ENCODE assay signal across 20 cellular contexts in genomic region chr2:235591921-235592320, GRCh38.
DNase-seq lines count a peak whose midpoint lies in the region; ATAC-seq, FAIRE-seq and TF ChIP-seq lines count a peak whose summit lies in the region.
"Had no signal": no experiment of that assay in that cellular context is flagged by ENCODE, and none has a peak within 500 bp of the region (broad histone marks: within the 10 kb centered on the region; RNA-seq: fewer than 3 reads in every experiment).

No MANE protein-coding gene starts in this region.

- H3K4me3 ChIP-seq in HEK293 (ENCODE audit: low read depth, low read length) (no peak overlapping the region), PC-3 (ENCODE audit: low read length) (no peak overlapping the region), bronchial epithelial cell (ENCODE audit: low read depth, low read length) (no peak overlapping the region)
- H3K4me3 ChIP-seq: adrenal gland, lower lobe of right lung, prostate gland, testis had no signal

- POLR2A ChIA-PET in HEK293 (lab: Yijun Ruan, JAX), result interaction anchor here (0.6 kb wide), 1 partner anchor 25 kb away, joined by 6 read pairs; no protein-coding TSS in a partner anchor
- POLR2A ChIA-PET in PC-3 (lab: Charles Lee; ENCODE audit: unreplicated experiment), result interaction anchor here (0.5 to 0.7 kb wide), 2 partner anchors 108 to 135 kb away, joined by 3 to 4 read pairs; no protein-coding TSS in a partner anchor

- no peaks in the 10 kb centered on the region for H3K9me3 ChIP-seq in HEK293 (ENCODE audit: control insufficient read depth, insufficient read depth, low read depth, low read length)
- H3K9me3 ChIP-seq in PC-3 (ENCODE audit: low read length), result no peaks in the 10 kb centered on the region
- H3K9me3 ChIP-seq: adrenal gland, lower lobe of right lung, prostate gland, testis had no signal

- H3F3A ChIP-seq in PC-3 (ENCODE audit: low read length, unreplicated experiment), result no peaks in the 10 kb centered on the region

- H3K27ac ChIP-seq in HEK293 (ENCODE audit: extremely low read depth, low read depth, low read length) (no peak overlapping the region), PC-3 (ENCODE audit: low read length) (no peak overlapping the region)
- H3K27ac ChIP-seq: adrenal gland, lower lobe of right lung, prostate gland, testis had no signal

- no peak overlapping the region for H3K27ac Mint-ChIP-seq in stimulated activated memory B cell treated with anti-CD40 and anti-IgM and Interleukin-4, amounts not matched to agents 10 μg/mL and 1 μg/mL and 100 μg/mL, for 72 hours
- H3K27ac Mint-ChIP-seq: CD8-positive, alpha-beta memory T cell had no signal

- H3K4me2 ChIP-seq in PC-3 (ENCODE audit: low read length), result no peak overlapping the region

- H3K4me3 Mint-ChIP-seq in stimulated activated memory B cell treated with anti-CD40 and anti-IgM and Interleukin-4, amounts not matched to agents 10 μg/mL and 1 μg/mL and 100 μg/mL, for 72 hours, result no peak overlapping the region
- H3K4me3 Mint-ChIP-seq: activated T-cell treated with anti-CD3 and anti-CD28 coated beads, Interleukin-2, amount 50 U/mL, for 4 hours; CD8-positive, alpha-beta memory T cell had no signal

- intact Hi-C loops in PC-3 (cut with micrococcal nuclease), result no loop called here

- no peak for DNase-seq in PC-3
- peak; percentile 72 for DNase-seq in bronchial epithelial cell (ENCODE audit: low read depth)
- peak; percentile 36 for DNase-seq in kidney tubule cell (ENCODE audit: low spot score)
- DNase-seq in NCI-H2227 treated with DMSO at 0.1 percent for 48 hours (lab: John Stamatoyannopoulos, UW), result no peak
- DNase-seq in ureter (ENCODE audit: low spot score), result no peak
- DNase-seq: activated CD8-positive, alpha-beta memory T cell treated with anti-CD3 and anti-CD28 coated beads for 24 hours; activated naive CD4-positive, alpha-beta T cell; activated T-cell treated with anti-CD3 and anti-CD28 coated beads, Interleukin-2, amount 50 U/mL, for 4 hours; adrenal gland; CD8-positive, alpha-beta memory T cell; islet precursor cell; lower lobe of right lung; NCI-H1417 treated with DMSO at 0.1 percent for 48 hours; NCI-H524 treated with DMSO at 0.1 percent for 48 hours; testis had no signal

- H4K20me1 ChIP-seq in PC-3 (ENCODE audit: low read length), result no peaks in the 10 kb centered on the region; the same call in 1 of the 2 replicates

- no peak overlapping the region for H3K9ac ChIP-seq in PC-3 (ENCODE audit: low read length)

- H3K36me3 Mint-ChIP-seq in stimulated activated memory B cell treated with anti-CD40 and anti-IgM and Interleukin-4, amounts not matched to agents 10 μg/mL and 1 μg/mL and 100 μg/mL, for 72 hours, result no peaks in the 10 kb centered on the region

- no TSS peak for BruUV-seq in PC-3 (replicated peaks; lab: Mats Ljungman, UMichigan)

- CTCF ChIA-PET in HEK293 (lab: Yijun Ruan, JAX) (interaction anchor here (0.6 to 8.0 kb wide), 7 partner anchors 9 to 457 kb away, joined by 3 to 173 read pairs (median 5); no protein-coding TSS in a partner anchor), PC-3 (lab: Charles Lee) (no interaction called here)

- TF ChIP-seq CTCF in HEK293 (tag by site-specific recombination; IDR thresholded peaks at IDR 0.05) (no peak), PC-3 (conservative IDR thresholded peaks at IDR 0.05; ENCODE audit: low read depth, low read length) (no peak), bronchial epithelial cell (IDR thresholded peaks at IDR 0.05; ENCODE audit: insufficient read depth, low read length, severe bottlenecking) (no peak)

- H3K36me3 ChIP-seq in HEK293 (ENCODE audit: control insufficient read depth in 2 of 2, insufficient read depth in 1 of 2, low read length in 2 of 2) (no peaks in the 10 kb centered on the region), PC-3 (ENCODE audit: low read depth, low read length) (no peaks in the 10 kb centered on the region), bronchial epithelial cell (ENCODE audit: control insufficient read depth, insufficient read depth, low read length) (peaks cover 2% of the 10 kb centered on the region)
- H3K36me3 ChIP-seq: adrenal gland, lower lobe of right lung, prostate gland had no signal

- no peaks in the 10 kb centered on the region for H3K4me1 Mint-ChIP-seq in stimulated activated memory B cell treated with anti-CD40 and anti-IgM and Interleukin-4, amounts not matched to agents 10 μg/mL and 1 μg/mL and 100 μg/mL, for 72 hours
- H3K4me1 Mint-ChIP-seq: CD8-positive, alpha-beta memory T cell had no signal

- no peaks in the 10 kb centered on the region for H3K9me2 ChIP-seq in PC-3 (replicated peaks; ENCODE audit: low read length)

- no peak overlapping the region for H2AFZ ChIP-seq in PC-3 (ENCODE audit: low read length)

- FAIRE-seq in bronchial epithelial cell (lab: Jason Lieb, UNC), result no peak
- FAIRE-seq: frontal cortex, GM12891 had no signal

- H3K4me1 ChIP-seq in HEK293 (ENCODE audit: control insufficient read depth, insufficient read depth, low read length), result no peaks in the 10 kb centered on the region
- no peaks in the 10 kb centered on the region for H3K4me1 ChIP-seq in PC-3 (ENCODE audit: insufficient read depth, low read length)
- H3K4me1 ChIP-seq: prostate gland, testis had no signal

- peaks cover 20% of the 10 kb centered on the region for H3K27me3 Mint-ChIP-seq in stimulated activated memory B cell treated with anti-CD40 and anti-IgM and Interleukin-4, amounts not matched to agents 10 μg/mL and 1 μg/mL and 100 μg/mL, for 72 hours

- H3K9me3 Mint-ChIP-seq in stimulated activated memory B cell treated with anti-CD40 and anti-IgM and Interleukin-4, amounts not matched to agents 10 μg/mL and 1 μg/mL and 100 μg/mL, for 72 hours, result no peaks in the 10 kb centered on the region
- H3K9me3 Mint-ChIP-seq: activated T-cell treated with anti-CD3 and anti-CD28 coated beads, Interleukin-2, amount 50 U/mL, for 4 hours; CD8-positive, alpha-beta memory T cell had no signal

- H3K79me2 ChIP-seq in PC-3 (ENCODE audit: low read length), result peaks cover 58% of the 10 kb centered on the region

- ATAC-seq in PC-3, result peak; percentile 23; the same call in 1 of the 2 replicates
- no peak for ATAC-seq in stimulated activated memory B cell treated with anti-CD40 and anti-IgM and Interleukin-4, amounts not matched to agents 10 μg/mL and 1 μg/mL and 100 μg/mL, for 72 hours
- ATAC-seq: activated T-cell treated with anti-CD3 and anti-CD28 coated beads, Interleukin-2, amount 50 U/mL, for 4 hours; lower lobe of right lung had no signal

- no peaks in the 10 kb centered on the region for H3K27me3 ChIP-seq in PC-3 (ENCODE audit: low read length)
- no peaks in the 10 kb centered on the region for H3K27me3 ChIP-seq in bronchial epithelial cell (ENCODE audit: control insufficient read depth, insufficient read depth, low read length)
- H3K27me3 ChIP-seq: adrenal gland, testis had no signal

TF ChIP-seq in HEK293, 187 proteins besides CTCF, POLR2A, EP300 and RAD21:
- TF ChIP-seq OSR2 (tag by site-specific recombination; IDR thresholded peaks at IDR 0.05), result peak; percentile 49; the same call in 1 of the 2 replicates
- 0 out of 2 replicates have a peak, but pooled peaks have one; percentile 28 for TF ChIP-seq ZNF341 (tag by site-specific recombination; IDR thresholded peaks at IDR 0.05; ENCODE audit: low read depth)
- TF ChIP-seq REST (tag by site-specific recombination; IDR thresholded peaks at IDR 0.05), result peak; percentile 64
- TF ChIP-seq SCRT2 (tag by site-specific recombination; IDR thresholded peaks at IDR 0.05), result no peak
- TF ChIP-seq ZNF530 (tag by site-specific recombination; IDR thresholded peaks at IDR 0.05; ENCODE audit: low read depth), result no peak
- no peak for TF ChIP-seq ZNF621 (tag by site-specific recombination; IDR thresholded peaks at IDR 0.05)
- TF ChIP-seq IKZF3 (tag by site-specific recombination; IDR thresholded peaks at IDR 0.05), result 0 out of 2 replicates have a peak, but pooled peaks have one; percentile 12

Comparison
In these comparisons a context has a peak if more than half of its experiments do, and no peak if none do; other contexts are left out.
1. DNase-seq: peak in bronchial epithelial cell (single experiment) and kidney tubule cell (single experiment); none in PC-3 (single experiment), NCI-H2227 treated with DMSO at 0.1 percent for 48 hours (single experiment) and ureter (single experiment).